8 cellular contexts compared by ENCODE assay signal in the genomic region with DNA sequence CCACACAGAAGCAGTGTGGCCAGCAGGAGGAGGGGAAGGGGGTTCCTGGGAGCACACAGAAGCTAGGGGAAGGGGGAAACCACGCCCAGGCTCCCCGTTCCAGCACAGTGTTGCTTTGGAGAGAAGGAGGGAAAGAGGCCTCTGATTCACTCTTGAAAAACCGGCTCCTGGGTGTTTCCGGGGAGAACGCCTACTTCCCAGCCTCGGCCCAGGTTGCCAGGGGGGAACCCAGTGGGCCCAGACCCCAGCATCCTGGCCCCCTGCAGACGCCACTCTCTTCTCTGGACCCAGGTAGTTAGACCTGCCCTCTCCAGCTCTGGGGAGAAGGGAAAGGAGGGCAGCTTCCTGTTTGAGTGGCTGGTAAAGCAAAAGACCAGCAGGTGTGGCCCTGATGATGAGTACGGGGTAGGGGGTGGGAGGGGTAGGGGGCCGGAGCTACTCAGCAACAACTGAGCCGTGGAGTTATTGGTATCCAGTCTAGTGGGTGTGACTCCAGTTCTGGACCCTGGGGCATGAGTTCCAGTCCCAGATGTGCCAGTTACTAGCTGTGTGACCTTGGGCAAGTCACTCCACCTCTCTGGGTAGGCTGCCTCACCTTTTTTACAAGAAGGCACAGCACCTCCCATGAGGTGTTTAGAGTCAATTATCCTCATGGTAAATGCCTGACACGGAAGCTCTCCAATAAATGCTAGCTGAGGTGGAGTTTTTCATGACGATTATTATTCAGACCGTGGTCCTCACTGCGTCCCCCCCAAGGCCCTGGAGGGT. TPM values are rescaled to one million over a fixed set of nuclear protein-coding genes. Genes with fewer than 3 reads are reported as not detected.
DNase-seq lines count a peak whose midpoint lies in the region; ATAC-seq and TF ChIP-seq lines count a peak whose summit lies in the region.

No MANE protein-coding gene starts in this region.

- in situ Hi-C loops in GM13977 (cut with MboI; ENCODE audit: low pct_unique_long_range_greater_than_20kb, low sequenced_read_pairs, unreplicated experiment), result no loop called here

- 25 to 29% methylated on average over 14 of the region's 14 CpGs for WGBS in heart right ventricle, 2 donors

- H3K4me1 ChIP-seq in heart right ventricle (peaks cover 3 to 36% (median 27%) of the 10 kb centered on the region in 9 donors), skeletal muscle tissue (ENCODE audit: control insufficient read depth in 3 of 3, insufficient read depth in 3 of 3, low read length in 3 of 3) (peaks cover 21 to 28% (median 27%) of the 10 kb centered on the region in 3 donors)

- H3K4me3 ChIP-seq in heart right ventricle (peak overlapping the region; percentile 72 to 93 (median 82)), skeletal muscle tissue (ENCODE audit: low read length in 3 of 3) (peak overlapping the region; percentile 69 to 76 (median 75))

- DNase-seq in GM13977 (ENCODE audit: low spot score) (peak; percentile 43), heart right ventricle (no peak), NCI-H748 (lab: John Stamatoyannopoulos, UW; ENCODE audit: unreplicated experiment) (no peak), putamen (ENCODE audit: low spot score) (no peak), UCSD-AML1 (lab: John Stamatoyannopoulos, UW; ENCODE audit: unreplicated experiment) (no peak), NCI-H524 treated with DMSO at 0.1 percent for 48 hours (lab: John Stamatoyannopoulos, UW) (no peak)

- H3K9ac ChIP-seq in skeletal muscle tissue (ENCODE audit: low read depth in 1 of 3, low read length in 3 of 3), result peak overlapping the region; percentile 52 to 74 (median 53)

- no peak for TF ChIP-seq CTCF in GM13977 (IDR thresholded peaks at IDR 0.05; ENCODE audit: extremely low read depth, insufficient read depth, missing control alignments)
- no peak for TF ChIP-seq CTCF in VCaP (conservative IDR thresholded peaks at IDR 0.05)
- TF ChIP-seq CTCF in heart right ventricle (IDR thresholded peaks at IDR 0.05), result no peak

- intact Hi-C loops in heart right ventricle (cut with DNase I), result no loop called here

- H3K27me3 ChIP-seq in heart right ventricle (no peaks in the 10 kb centered on the region), skeletal muscle tissue (ENCODE audit: control insufficient read depth in 3 of 3, insufficient read depth in 3 of 3, low read length in 3 of 3) (no peaks in the 10 kb centered on the region)

- peaks cover 0 to 29% (median 10%) of the 10 kb centered on the region in 9 donors for H3K36me3 ChIP-seq in heart right ventricle
- peaks cover 0 to 7% (median 3%) of the 10 kb centered on the region in 3 donors for H3K36me3 ChIP-seq in skeletal muscle tissue (ENCODE audit: control insufficient read depth in 3 of 3, insufficient read depth in 3 of 3, low read length in 3 of 3)

- H3K9me3 ChIP-seq in heart right ventricle, result no peaks in the 10 kb centered on the region
- H3K9me3 ChIP-seq in skeletal muscle tissue (ENCODE audit: control insufficient read depth in 3 of 3, low read length in 3 of 3), result no peaks in the 10 kb centered on the region

- no peak for ATAC-seq in heart right ventricle

- H3K27ac ChIP-seq in VCaP (peak overlapping the region; percentile 85), heart right ventricle (peak overlapping the region in 9 of 10 donors; percentile 63 to 81 (median 79)), skeletal muscle tissue (ENCODE audit: low read depth, low read length) (no peak overlapping the region)

RNA-seq across cellular contexts. Expression of a gene that starts 0.8 kb away (rescaled TPM):
- total RNA-seq in heart right ventricle (10 to 100 TPM; 41.6 to 51.5 (median 45.8) TPM), skeletal muscle tissue (41.8 TPM)
- polyA plus RNA-seq in heart right ventricle, result 10 to 100 TPM; 57.3 to 84.1 TPM

RNA-seq across cellular contexts. Expression of a gene that starts 19.9 kb away (rescaled TPM):
- under 1 TPM in 1 of 10 donors, not detected in 9; 0.17 TPM for total RNA-seq in heart right ventricle
- polyA plus RNA-seq in heart right ventricle, result under 1 TPM in 1 of 2 donors, not detected in 1; 0.16 TPM
- not detected for total RNA-seq in skeletal muscle tissue

RNA-seq across cellular contexts. Expression of a gene that starts 23.1 kb away (rescaled TPM):
- 10 to 100 TPM; 40.3 to 99.0 (median 46.4) TPM for total RNA-seq in heart right ventricle
- polyA plus RNA-seq in heart right ventricle, result 10 to 100 TPM; 23.6 to 44.2 TPM
- total RNA-seq in skeletal muscle tissue, result 39.1 TPM

RNA-seq across cellular contexts. Expression of a gene that starts 34.3 kb away (rescaled TPM):
- total RNA-seq in heart right ventricle (10 to 100 TPM; 61.4 to 99.6 (median 73.1) TPM), skeletal muscle tissue (83.0 TPM)
- 100 to 1,000 TPM in 1 of 2 donors, 10 to 100 TPM in 1; 88.7 to 194 TPM for polyA plus RNA-seq in heart right ventricle
